Comparison of ENCODE assay signal across 14 cellular contexts in genomic region chr1:47998396-47998990, GRCh38. TPM values are rescaled to one million over a fixed set of nuclear protein-coding genes. Genes with fewer than 3 reads are reported as not detected.
"Had no signal": no experiment of that assay in that cellular context is flagged by ENCODE, and none has a peak within 500 bp of the region (broad histone marks: within the 10 kb centered on the region; RNA-seq: fewer than 3 reads in every experiment).

No MANE protein-coding gene starts in this region.

- DNase-seq: activated CD4-positive, alpha-beta T cell treated with anti-CD3 and anti-CD28 coated beads, Interleukin-2, amount 10 ng/mL, durations not matched to agents 7 days and 5 days; activated CD8-positive, alpha-beta memory T cell treated with anti-CD3 and anti-CD28 coated beads for 24 hours; amniotic stem cell; brain microvascular endothelial cell; dermis blood vessel endothelial cell; mammary epithelial cell; natural killer cell; ovary; stimulated activated CD4-positive, alpha-beta T cell treated with anti-CD3 and anti-CD28 coated beads, Interleukin-15, amount 100 ng/mL, for 24 hours had no signal

- H3K36me3 Mint-ChIP-seq: natural killer cell had no signal

- H3K27me3 ChIP-seq: ovary had no signal

- H3K9me3 Mint-ChIP-seq: activated CD4-positive, alpha-beta T cell treated with anti-CD3 and anti-CD28 coated beads, Interleukin-2, amount 10 ng/mL, durations not matched to agents 7 days and 5 days; activated naive CD4-positive, alpha-beta T cell treated with anti-CD3 and anti-CD28 coated beads, Interleukin-2, amount 10 ng/mL, durations not matched to agents 7 days and 5 days; activated T-helper 17 cell treated with anti-CD3 and anti-CD28 coated beads, Interleukin-2, amount 50 U/mL, for 72 hours; natural killer cell; stimulated activated naive CD8-positive, alpha-beta T cell treated with anti-CD3 and anti-CD28 coated beads, Interleukin-15, Interleukin-2, amounts not matched to agents 100 ng/mL and 50 ng/mL, for 24 hours had no signal

- H3K4me3 Mint-ChIP-seq: natural killer cell had no signal

- H3K9me3 ChIP-seq: esophagus muscularis mucosa, ovary had no signal

- H3K27ac ChIP-seq: brain microvascular endothelial cell, ovary had no signal

- H3K27ac Mint-ChIP-seq: activated CD4-positive, alpha-beta T cell treated with anti-CD3 and anti-CD28 coated beads, Interleukin-2, amount 10 ng/mL, durations not matched to agents 7 days and 5 days; activated naive CD4-positive, alpha-beta T cell treated with anti-CD3 and anti-CD28 coated beads, Interleukin-2, amount 10 ng/mL, durations not matched to agents 7 days and 5 days; activated T-helper 17 cell treated with anti-CD3 and anti-CD28 coated beads, Interleukin-2, amount 50 U/mL, for 72 hours; natural killer cell; stimulated activated naive CD8-positive, alpha-beta T cell treated with anti-CD3 and anti-CD28 coated beads, Interleukin-15, Interleukin-2, amounts not matched to agents 100 ng/mL and 50 ng/mL, for 24 hours had no signal

- H3K4me3 ChIP-seq: ovary had no signal

- H3K36me3 ChIP-seq: brain microvascular endothelial cell, ovary had no signal

RNA-seq across cellular contexts. Expression of gene TRABD2B, which starts 1.3 kb away (rescaled TPM):
- total RNA-seq: activated CD4-positive, alpha-beta T cell treated with anti-CD3 and anti-CD28 coated beads, Interleukin-2, amount 10 ng/mL, durations not matched to agents 7 days and 5 days; activated T-helper 17 cell treated with anti-CD3 and anti-CD28 coated beads, Interleukin-2, amount 50 U/mL, for 72 hours; dermis blood vessel endothelial cell; fibroblast of villous mesenchyme; natural killer cell had no signal
